Comparison of ENCODE assay signal across 10 cellular contexts in genomic region chr20:63688234-63689045, GRCh38. TPM values are rescaled to one million over a fixed set of nuclear protein-coding genes. Genes with fewer than 3 reads are reported as not detected.
DNase-seq lines count a peak whose midpoint lies in the region; ATAC-seq and TF ChIP-seq lines count a peak whose summit lies in the region.
"Had no signal": no experiment of that assay in that cellular context is flagged by ENCODE, and none has a peak within 500 bp of the region (broad histone marks: within the 10 kb centered on the region; RNA-seq: fewer than 3 reads in every experiment).

No MANE protein-coding gene starts in this region.

- H3K4me3 Mint-ChIP-seq in Calu3 (ENCODE audit: low read depth, unreplicated experiment) = no peak overlapping the region
- no peak overlapping the region for H3K4me3 Mint-ChIP-seq in osteocyte (ENCODE audit: unreplicated experiment)
- H3K4me3 Mint-ChIP-seq: brain had no signal

- peak overlapping the region; percentile 29 for H3K27ac ChIP-seq in cingulate gyrus (ENCODE audit: low read depth, low read length)

- H3K27ac Mint-ChIP-seq in Calu3 (ENCODE audit: unreplicated experiment) = peak overlapping the region; percentile 83
- H3K27ac Mint-ChIP-seq in osteocyte (ENCODE audit: unreplicated experiment) = peak overlapping the region; percentile 44
- H3K27ac Mint-ChIP-seq: brain had no signal

- H3K27me3 Mint-ChIP-seq in Calu3 (ENCODE audit: unreplicated experiment) (no peaks in the 10 kb centered on the region), osteocyte (ENCODE audit: unreplicated experiment) (no peaks in the 10 kb centered on the region)
- H3K27me3 Mint-ChIP-seq: brain had no signal

- DNase-seq in Calu3 = no peak
- DNase-seq in osteocyte (ENCODE audit: extremely low spot score, unreplicated experiment) = no peak
- DNase-seq in NOMO-1 treated with dmso at 0.1 percent for 144 hours (lab: John Stamatoyannopoulos, UW; ENCODE audit: unreplicated experiment) = no peak
- DNase-seq: DMS53, NCI-H1694 treated with DMSO at 0.1 percent for 48 hours, SK-N-SH had no signal

- no TSS peak for BruUV-seq in Calu3 (replicated peaks; lab: Mats Ljungman, UMichigan)

- ATAC-seq in GM21529 (IDR thresholded peaks at IDR 0.05; ENCODE audit: unreplicated experiment) = no peak
- ATAC-seq in HG03439 (IDR thresholded peaks at IDR 0.05; ENCODE audit: unreplicated experiment) = no peak

- intact Hi-C loops in Calu3 (cut with micrococcal nuclease; ENCODE audit: unreplicated experiment) = no loop called here

- H3K4me1 Mint-ChIP-seq in Calu3 (ENCODE audit: low read depth, unreplicated experiment) (peaks cover 51% of the 10 kb centered on the region), osteocyte (ENCODE audit: unreplicated experiment) (peaks cover 45% of the 10 kb centered on the region)
- H3K4me1 Mint-ChIP-seq: brain had no signal

- H3K9me3 Mint-ChIP-seq in Calu3 (ENCODE audit: low read depth, unreplicated experiment) (no peaks in the 10 kb centered on the region), osteocyte (ENCODE audit: unreplicated experiment) (no peaks in the 10 kb centered on the region)
- H3K9me3 Mint-ChIP-seq: brain had no signal

- peaks cover 100% of the 10 kb centered on the region for H3K36me3 Mint-ChIP-seq in Calu3 (ENCODE audit: insufficient read depth, unreplicated experiment)
- no peaks in the 10 kb centered on the region for H3K36me3 Mint-ChIP-seq in osteocyte (ENCODE audit: unreplicated experiment)
- H3K36me3 Mint-ChIP-seq: brain had no signal

- no peak for TF ChIP-seq CTCF in Calu3 (IDR thresholded peaks at IDR 0.05; ENCODE audit: unreplicated experiment)
- no peak for TF ChIP-seq CTCF in osteocyte (IDR thresholded peaks at IDR 0.05)

- CTCF ChIA-PET in Calu3 (lab: Charles Lee) = interaction anchor here (0.5 to 1.8 kb wide), 2 partner anchors 31 to 151 kb away, joined by 4 to 6 read pairs; partner anchors contain the start of gene PTK6

RNA-seq across cellular contexts. Expression of gene TNFRSF6B, which starts 8.0 kb away (rescaled TPM):
- total RNA-seq in Calu3 (2022) = not detected in 2 replicates
- 0.84 and 2.3 TPM in 2 replicates for total RNA-seq in osteocyte

RNA-seq across cellular contexts. Expression of gene ARFRP1, which starts 19.3 kb away (rescaled TPM):
- total RNA-seq in Calu3 (2022) (74.0 and 85.1 TPM in 2 replicates), osteocyte (46.1 and 46.7 TPM in 2 replicates)

RNA-seq across cellular contexts. Expression of gene ZGPAT, which starts 19.4 kb away (rescaled TPM):
- total RNA-seq in Calu3 (2022) (47.0 and 48.4 TPM in 2 replicates), osteocyte (24.3 and 28.0 TPM in 2 replicates)

RNA-seq across cellular contexts. Expression of gene RTEL1, which starts 30.3 kb away (rescaled TPM):
- total RNA-seq in Calu3 (2022) = 39.1 and 39.8 TPM in 2 replicates
- 34.1 and 35.5 TPM in 2 replicates for total RNA-seq in osteocyte

RNA-seq across cellular contexts. Expression of gene STMN3, which starts 35.2 kb away (rescaled TPM):
- total RNA-seq in Calu3 (2022) (2.0 and 2.3 TPM in 2 replicates), osteocyte (32.0 and 33.2 TPM in 2 replicates)
